ENCODE assay signal across 10 cellular contexts in the genomic region with DNA sequence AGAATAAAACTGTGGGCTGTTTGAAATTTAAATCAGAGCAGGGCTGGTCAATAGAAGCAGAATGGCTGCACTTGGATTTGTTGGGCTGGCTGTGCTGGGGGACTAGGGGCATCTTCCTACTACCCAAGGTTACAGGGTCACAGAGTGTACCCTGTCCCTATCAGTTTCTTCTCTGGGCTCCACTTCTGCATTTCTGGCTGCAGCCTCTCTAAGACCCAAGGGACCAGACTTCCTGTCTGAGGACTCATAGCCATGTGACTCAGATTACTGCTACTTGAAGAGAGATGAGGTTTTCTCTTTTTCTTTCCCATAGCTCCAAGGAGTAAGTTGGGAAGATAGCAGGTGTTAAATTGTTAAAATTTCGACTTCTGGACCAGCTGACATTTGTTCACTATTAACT.
DNase-seq lines count a peak whose midpoint lies in the region; ATAC-seq and TF ChIP-seq lines count a peak whose summit lies in the region.
"Had no signal": no experiment of that assay in that cellular context is flagged by ENCODE, and none has a peak within 500 bp of the region (broad histone marks: within the 10 kb centered on the region; RNA-seq: fewer than 3 reads in every experiment).

No MANE protein-coding gene starts in this region.

- ATAC-seq in activated naive CD8-positive, alpha-beta T cell treated with anti-CD3 and anti-CD28 coated beads, Interleukin-2, amount 50 U/mL, for 24 hours: peak; percentile 36
- ATAC-seq in HG03025 (IDR thresholded peaks at IDR 0.05; ENCODE audit: low FRiP score, unreplicated experiment) (peak; percentile 75), upper lobe of right lung (peak; percentile 70)
- ATAC-seq in stimulated activated naive CD8-positive, alpha-beta T cell treated with anti-CD3 and anti-CD28 coated beads, Interleukin-15, Interleukin-2, amounts not matched to agents 100 U/mL and 50 U/mL, for 24 hours: no peak

- H3K9me3 ChIP-seq in SU-DHL-6 (ENCODE audit: insufficient read depth, low read length) (no peaks in the 10 kb centered on the region), upper lobe of right lung (no peaks in the 10 kb centered on the region)

- no peaks in the 10 kb centered on the region for H3K9me3 Mint-ChIP-seq in activated naive CD8-positive, alpha-beta T cell treated with anti-CD3 and anti-CD28 coated beads, Interleukin-2, amount 50 U/mL, for 24 hours
- peaks cover 2% of the 10 kb centered on the region for H3K9me3 Mint-ChIP-seq in activated naive CD8-positive, alpha-beta T cell treated with anti-CD3 and anti-CD28 coated beads for 36 hours
- H3K9me3 Mint-ChIP-seq: activated naive CD4-positive, alpha-beta T cell treated with anti-CD3 and anti-CD28 coated beads, Interleukin-2, amount 50 U/mL, for 24 hours had no signal

- H3K79me2 ChIP-seq in SU-DHL-6 (ENCODE audit: insufficient read depth, low read length): no peaks in the 10 kb centered on the region

- peak overlapping the region; percentile 32 for H3K4me2 ChIP-seq in SU-DHL-6 (ENCODE audit: low read depth, low read length, poor library complexity, severe bottlenecking)
- H3K4me2 ChIP-seq: PC-9 had no signal

- H3K36me3 ChIP-seq in SU-DHL-6 (ENCODE audit: low read length): no peaks in the 10 kb centered on the region
- H3K36me3 ChIP-seq in upper lobe of right lung: no peaks in the 10 kb centered on the region

- no peaks in the 10 kb centered on the region for H3K36me3 Mint-ChIP-seq in activated naive CD8-positive, alpha-beta T cell treated with anti-CD3 and anti-CD28 coated beads, Interleukin-2, amount 50 U/mL, for 24 hours (ENCODE audit: low read depth)
- H3K36me3 Mint-ChIP-seq in activated naive CD8-positive, alpha-beta T cell treated with anti-CD3 and anti-CD28 coated beads for 36 hours: no peaks in the 10 kb centered on the region
- H3K36me3 Mint-ChIP-seq: activated naive CD4-positive, alpha-beta T cell treated with anti-CD3 and anti-CD28 coated beads, Interleukin-2, amount 50 U/mL, for 24 hours had no signal

- intact Hi-C loops in upper lobe of right lung (cut with DNase I): no loop called here

- no peak overlapping the region for H3K9ac ChIP-seq in SU-DHL-6 (ENCODE audit: low read length)

- H2AFZ ChIP-seq in SU-DHL-6 (ENCODE audit: low read depth, low read length, severe bottlenecking): peak overlapping the region; percentile 72
- H2AFZ ChIP-seq: PC-9 had no signal

- no peak for TF ChIP-seq CTCF in SU-DHL-6 (IDR thresholded peaks at IDR 0.05; ENCODE audit: insufficient read depth, low read length, poor library complexity, severe bottlenecking)
- no peak for TF ChIP-seq CTCF in upper lobe of right lung (IDR thresholded peaks at IDR 0.05)

- no peak overlapping the region for H3K27ac Mint-ChIP-seq in activated naive CD8-positive, alpha-beta T cell treated with anti-CD3 and anti-CD28 coated beads, Interleukin-2, amount 50 U/mL, for 24 hours
- no peak overlapping the region for H3K27ac Mint-ChIP-seq in activated naive CD8-positive, alpha-beta T cell treated with anti-CD3 and anti-CD28 coated beads for 36 hours
- H3K27ac Mint-ChIP-seq: activated naive CD4-positive, alpha-beta T cell treated with anti-CD3 and anti-CD28 coated beads, Interleukin-2, amount 50 U/mL, for 24 hours had no signal

- H3K27me3 ChIP-seq in SU-DHL-6 (ENCODE audit: low read length): no peaks in the 10 kb centered on the region
- H3K27me3 ChIP-seq in upper lobe of right lung: no peaks in the 10 kb centered on the region

- no peaks in the 10 kb centered on the region for H3K9me2 ChIP-seq in SU-DHL-6 (replicated peaks; ENCODE audit: insufficient read depth, low read length)

- H3K27ac ChIP-seq in SU-DHL-6 (ENCODE audit: low read depth, low read length) (no peak overlapping the region), upper lobe of right lung (no peak overlapping the region)
- H3K27ac ChIP-seq: PC-9 had no signal

- H3K4me1 ChIP-seq in upper lobe of right lung: no peaks in the 10 kb centered on the region

- H3K4me1 Mint-ChIP-seq in activated naive CD8-positive, alpha-beta T cell treated with anti-CD3 and anti-CD28 coated beads, Interleukin-2, amount 50 U/mL, for 24 hours: no peaks in the 10 kb centered on the region
- no peaks in the 10 kb centered on the region for H3K4me1 Mint-ChIP-seq in activated naive CD8-positive, alpha-beta T cell treated with anti-CD3 and anti-CD28 coated beads for 36 hours
- H3K4me1 Mint-ChIP-seq: activated naive CD4-positive, alpha-beta T cell treated with anti-CD3 and anti-CD28 coated beads, Interleukin-2, amount 50 U/mL, for 24 hours had no signal

- no peak overlapping the region for H3K4me3 Mint-ChIP-seq in activated naive CD8-positive, alpha-beta T cell treated with anti-CD3 and anti-CD28 coated beads, Interleukin-2, amount 50 U/mL, for 24 hours
- H3K4me3 Mint-ChIP-seq in activated naive CD8-positive, alpha-beta T cell treated with anti-CD3 and anti-CD28 coated beads for 36 hours: no peak overlapping the region
- H3K4me3 Mint-ChIP-seq: activated naive CD4-positive, alpha-beta T cell treated with anti-CD3 and anti-CD28 coated beads, Interleukin-2, amount 50 U/mL, for 24 hours had no signal

- H3K4me3 ChIP-seq in SU-DHL-6 (ENCODE audit: insufficient read depth, low read length, poor library complexity, severe bottlenecking) (no peak overlapping the region), upper lobe of right lung (no peak overlapping the region)
- H3K4me3 ChIP-seq: PC-9 had no signal

- H4K20me1 ChIP-seq in SU-DHL-6 (ENCODE audit: low read depth, low read length): no peaks in the 10 kb centered on the region

- peaks cover 5% of the 10 kb centered on the region for H3K27me3 Mint-ChIP-seq in activated naive CD8-positive, alpha-beta T cell treated with anti-CD3 and anti-CD28 coated beads, Interleukin-2, amount 50 U/mL, for 24 hours
- peaks cover 5% of the 10 kb centered on the region for H3K27me3 Mint-ChIP-seq in activated naive CD8-positive, alpha-beta T cell treated with anti-CD3 and anti-CD28 coated beads for 36 hours

- no peaks in the 10 kb centered on the region for H3F3A ChIP-seq in SU-DHL-6 (ENCODE audit: insufficient read depth)

- no peak for DNase-seq in activated naive CD8-positive, alpha-beta T cell treated with anti-CD3 and anti-CD28 coated beads, Interleukin-2, amount 50 U/mL, for 24 hours
- DNase-seq in activated naive CD8-positive, alpha-beta T cell treated with anti-CD3 and anti-CD28 coated beads for 36 hours: no peak
- DNase-seq in upper lobe of right lung (no peak), DMS53 treated with DMSO at 0.1 percent for 48 hours (lab: John Stamatoyannopoulos, UW; ENCODE audit: unreplicated experiment) (no peak), NCI-H187 (lab: John Stamatoyannopoulos, UW) (no peak)
- no peak for DNase-seq in stimulated activated naive CD8-positive, alpha-beta T cell treated with anti-CD3 and anti-CD28 coated beads, Interleukin-15, Interleukin-2, amounts not matched to agents 100 U/mL and 50 U/mL, for 24 hours
- DNase-seq: PC-9 had no signal
